20 cellular contexts compared by ENCODE assay signal in genomic region chr20:32352101-32352720, GRCh38. TPM values are rescaled to one million over a fixed set of nuclear protein-coding genes. Genes with fewer than 3 reads are reported as not detected.
DNase-seq lines count a peak whose midpoint lies in the region; ATAC-seq, FAIRE-seq and TF ChIP-seq lines count a peak whose summit lies in the region.
"Had no signal": no experiment of that assay in that cellular context is flagged by ENCODE, and none has a peak within 500 bp of the region (broad histone marks: within the 10 kb centered on the region; RNA-seq: fewer than 3 reads in every experiment).

No MANE protein-coding gene starts in this region.

- no peak for TF ChIP-seq RAD21 in Ishikawa (IDR thresholded peaks at IDR 0.05; ENCODE audit: low read depth)

- H3K36me3 Mint-ChIP-seq in activated CD4-positive, alpha-beta T cell treated with anti-CD3 and anti-CD28 coated beads, Interleukin-2, amount 10 ng/mL, durations not matched to agents 7 days and 5 days (ENCODE audit: low read depth): peaks cover 8% of the 10 kb centered on the region
- peaks cover 15% of the 10 kb centered on the region for H3K36me3 Mint-ChIP-seq in activated T-helper 1 cell treated with anti-CD3 and anti-CD28 coated beads, Interleukin-12 subunit alpha, Interleukin-12 subunit beta, Interleukin-2, Interleukin-4 antibody, amounts not matched to agents 30 ng/mL and 10 ng/mL and 1 ng/mL, durations not matched to agents 14 hours and 24 hours and 36 hours (ENCODE audit: low read depth)
- no peaks in the 10 kb centered on the region for H3K36me3 Mint-ChIP-seq in endodermal cell (ENCODE audit: low read depth)

- H3K27ac ChIP-seq in small intestine (ENCODE audit: low read depth in 1 of 2, low read length in 1 of 2) (no peak overlapping the region), psoas muscle (no peak overlapping the region), endodermal cell (ENCODE audit: low read depth, low read length) (no peak overlapping the region)
- H3K27ac ChIP-seq: BLaER1 treated with 17β-estradiol and CSF1 and Interleukin-3, amounts not matched to agents 10 nM and 100 nM had no signal

- H3K4me3 ChIP-seq in small intestine (ENCODE audit: low read depth in 1 of 2, low read length in 2 of 2) (no peak overlapping the region), psoas muscle (no peak overlapping the region), endodermal cell (ENCODE audit: low read length) (no peak overlapping the region)
- H3K4me3 ChIP-seq: BLaER1 treated with 17β-estradiol and CSF1 and Interleukin-3, amounts not matched to agents 10 nM and 100 nM had no signal

- H3K9me3 Mint-ChIP-seq in activated CD4-positive, alpha-beta T cell treated with anti-CD3 and anti-CD28 coated beads, Interleukin-2, amount 10 ng/mL, durations not matched to agents 7 days and 5 days: no peaks in the 10 kb centered on the region
- H3K9me3 Mint-ChIP-seq in activated T-helper 1 cell treated with anti-CD3 and anti-CD28 coated beads, Interleukin-12 subunit alpha, Interleukin-12 subunit beta, Interleukin-2, Interleukin-4 antibody, amounts not matched to agents 30 ng/mL and 10 ng/mL and 1 ng/mL, durations not matched to agents 14 hours and 24 hours and 36 hours: no peaks in the 10 kb centered on the region
- H3K9me3 Mint-ChIP-seq in endodermal cell: no peaks in the 10 kb centered on the region

- H3K27me3 Mint-ChIP-seq in activated CD4-positive, alpha-beta T cell treated with anti-CD3 and anti-CD28 coated beads, Interleukin-2, amount 10 ng/mL, durations not matched to agents 7 days and 5 days: no peaks in the 10 kb centered on the region
- H3K27me3 Mint-ChIP-seq in activated T-helper 1 cell treated with anti-CD3 and anti-CD28 coated beads, Interleukin-12 subunit alpha, Interleukin-12 subunit beta, Interleukin-2, Interleukin-4 antibody, amounts not matched to agents 30 ng/mL and 10 ng/mL and 1 ng/mL, durations not matched to agents 14 hours and 24 hours and 36 hours (ENCODE audit: insufficient read depth): no peaks in the 10 kb centered on the region
- peaks cover 61% of the 10 kb centered on the region for H3K27me3 Mint-ChIP-seq in endodermal cell (ENCODE audit: insufficient read depth)

- H3K36me3 ChIP-seq in small intestine (ENCODE audit: control insufficient read depth in 2 of 2, insufficient read depth in 2 of 2, low read length in 2 of 2) (no peaks in the 10 kb centered on the region), psoas muscle (ENCODE audit: insufficient read depth in 1 of 2, low read depth in 1 of 2) (no peaks in the 10 kb centered on the region), endodermal cell (ENCODE audit: control insufficient read depth, insufficient read depth, low read length) (no peaks in the 10 kb centered on the region)
- H3K36me3 ChIP-seq: BLaER1 treated with 17β-estradiol and CSF1 and Interleukin-3, amounts not matched to agents 10 nM and 100 nM had no signal

- no peak for TF ChIP-seq EP300 in Ishikawa (IDR thresholded peaks at IDR 0.05; ENCODE audit: borderline replicate concordance)

- no peak overlapping the region for H3K4me3 Mint-ChIP-seq in activated CD4-positive, alpha-beta T cell treated with anti-CD3 and anti-CD28 coated beads, Interleukin-2, amount 10 ng/mL, durations not matched to agents 7 days and 5 days
- no peak overlapping the region for H3K4me3 Mint-ChIP-seq in activated T-helper 1 cell treated with anti-CD3 and anti-CD28 coated beads, Interleukin-12 subunit alpha, Interleukin-12 subunit beta, Interleukin-2, Interleukin-4 antibody, amounts not matched to agents 30 ng/mL and 10 ng/mL and 1 ng/mL, durations not matched to agents 14 hours and 24 hours and 36 hours
- no peak overlapping the region for H3K4me3 Mint-ChIP-seq in endodermal cell

- H3K4me1 Mint-ChIP-seq in activated CD4-positive, alpha-beta T cell treated with anti-CD3 and anti-CD28 coated beads, Interleukin-2, amount 10 ng/mL, durations not matched to agents 7 days and 5 days: peaks cover 40% of the 10 kb centered on the region
- peaks cover 37% of the 10 kb centered on the region for H3K4me1 Mint-ChIP-seq in activated T-helper 1 cell treated with anti-CD3 and anti-CD28 coated beads, Interleukin-12 subunit alpha, Interleukin-12 subunit beta, Interleukin-2, Interleukin-4 antibody, amounts not matched to agents 30 ng/mL and 10 ng/mL and 1 ng/mL, durations not matched to agents 14 hours and 24 hours and 36 hours (ENCODE audit: low read depth)
- H3K4me1 Mint-ChIP-seq in endodermal cell: peaks cover 2% of the 10 kb centered on the region

- FAIRE-seq in small intestine (lab: Jason Lieb, UNC) (no peak), RCC 7860 (lab: Jason Lieb, UNC) (no peak)
- FAIRE-seq: GM12892 had no signal

- intact Hi-C loops in activated T-helper 1 cell treated with anti-CD3 and anti-CD28 coated beads, Interleukin-12 subunit alpha, Interleukin-12 subunit beta, Interleukin-2, Interleukin-4 antibody, amounts not matched to agents 30 ng/mL and 10 ng/mL and 1 ng/mL, durations not matched to agents 14 hours and 24 hours and 36 hours (cut with micrococcal nuclease): loop anchor here (10.0 kb wide), 1 partner anchor 747 kb away; the partner anchor contains the start of gene ID1
- intact Hi-C loops in psoas muscle (cut with DNase I): loop anchor here in 1 of 2 donors (10.0 kb wide), 1 partner anchor 147 kb away; the partner anchor contains the start of genes PLAGL2 and POFUT1

- H3K9me3 ChIP-seq in small intestine (ENCODE audit: control insufficient read depth, low read depth) (no peaks in the 10 kb centered on the region), psoas muscle (no peaks in the 10 kb centered on the region), endodermal cell (ENCODE audit: control insufficient read depth, low read length) (no peaks in the 10 kb centered on the region)
- H3K9me3 ChIP-seq: BLaER1 treated with 17β-estradiol and CSF1 and Interleukin-3, amounts not matched to agents 10 nM and 100 nM had no signal

- H3K27me3 ChIP-seq in small intestine (ENCODE audit: control insufficient read depth in 2 of 2, insufficient read depth in 2 of 2, low read length in 2 of 2) (no peaks in the 10 kb centered on the region), psoas muscle (ENCODE audit: insufficient read depth in 3 of 3, low read length in 2 of 3) (no peaks in the 10 kb centered on the region), endodermal cell (ENCODE audit: control insufficient read depth, insufficient read depth, low read length, poor library complexity, severe bottlenecking) (no peaks in the 10 kb centered on the region)
- H3K27me3 ChIP-seq: BLaER1 treated with 17β-estradiol and CSF1 and Interleukin-3, amounts not matched to agents 10 nM and 100 nM had no signal

- H3K9ac ChIP-seq in endodermal cell (ENCODE audit: extremely low read depth, low read length, poor library complexity, severe bottlenecking): no peak overlapping the region
- H3K9ac ChIP-seq: BLaER1 treated with 17β-estradiol and CSF1 and Interleukin-3, amounts not matched to agents 10 nM and 100 nM had no signal

- H3K4me1 ChIP-seq in small intestine (ENCODE audit: control insufficient read depth in 2 of 2, insufficient read depth in 1 of 2, low read depth in 1 of 2, low read length in 1 of 2) (peaks cover 0 to 3% of the 10 kb centered on the region in 2 donors), psoas muscle (peaks cover 9% of the 10 kb centered on the region), endodermal cell (ENCODE audit: control insufficient read depth, insufficient read depth, low read length) (no peaks in the 10 kb centered on the region)

- no peak for DNase-seq in activated CD4-positive, alpha-beta T cell treated with anti-CD3 and anti-CD28 coated beads, Interleukin-2, amount 10 ng/mL, durations not matched to agents 7 days and 5 days
- no peak for DNase-seq in activated CD4-positive, alpha-beta T cell treated with anti-CD3 and anti-CD28 coated beads, Interleukin-2, amount 50 U/mL, for 4 hours
- no peak for DNase-seq in activated T-helper 1 cell treated with anti-CD3 and anti-CD28 coated beads, Interleukin-12 subunit alpha, Interleukin-12 subunit beta, Interleukin-2, Interleukin-4 antibody, amounts not matched to agents 30 ng/mL and 10 ng/mL and 1 ng/mL, durations not matched to agents 14 hours and 24 hours and 36 hours (ENCODE audit: low spot score)
- DNase-seq in small intestine (peak; percentile 32), psoas muscle (no peak), endodermal cell (no peak), RCC 7860 (ENCODE audit: low spot score) (no peak)
- DNase-seq: DMS 273 treated with DMSO at 0.1 percent for 48 hours, GF-D8, GOT3, NCI-H1417 treated with DMSO at 0.1 percent for 48 hours, NCI-H2029 treated with DMSO at 0.1 percent for 48 hours, NCI-H2171 treated with DMSO at 0.1 percent for 48 hours, NCI-H446 treated with DMSO at 0.1 percent for 48 hours, NCI-H748 treated with DMSO at 0.1 percent for 48 hours, PC-3 had no signal

- ATAC-seq in psoas muscle: no peak
- ATAC-seq: PC-3, Right ventricle myocardium inferior had no signal

- CTCF ChIA-PET in activated CD4-positive, alpha-beta T cell treated with anti-CD3 and anti-CD28 coated beads, Interleukin-2, amount 10 ng/mL, durations not matched to agents 7 days and 5 days (lab: Charles Lee): interaction anchor here (1.2 to 1.7 kb wide), 3 partner anchors 14 to 300 kb away, joined by 3 to 5 read pairs (median 4); no protein-coding TSS in a partner anchor

- TF ChIP-seq CTCF in psoas muscle (IDR thresholded peaks at IDR 0.05): no peak
- TF ChIP-seq CTCF in endodermal cell (conservative IDR thresholded peaks at IDR 0.05): no peak

- peak overlapping the region; percentile 66 for H3K27ac Mint-ChIP-seq in activated CD4-positive, alpha-beta T cell treated with anti-CD3 and anti-CD28 coated beads, Interleukin-2, amount 10 ng/mL, durations not matched to agents 7 days and 5 days
- H3K27ac Mint-ChIP-seq in activated T-helper 1 cell treated with anti-CD3 and anti-CD28 coated beads, Interleukin-12 subunit alpha, Interleukin-12 subunit beta, Interleukin-2, Interleukin-4 antibody, amounts not matched to agents 30 ng/mL and 10 ng/mL and 1 ng/mL, durations not matched to agents 14 hours and 24 hours and 36 hours: peak overlapping the region; percentile 48
- H3K27ac Mint-ChIP-seq in endodermal cell: no peak overlapping the region

- POLR2A ChIA-PET in activated CD4-positive, alpha-beta T cell treated with anti-CD3 and anti-CD28 coated beads, Interleukin-2, amount 10 ng/mL, durations not matched to agents 7 days and 5 days (lab: Charles Lee): interaction anchor here (0.6 to 0.7 kb wide), 2 partner anchors 187 to 432 kb away, joined by 3 read pairs; no protein-coding TSS in a partner anchor

- WGBS in small intestine, 3 donors: 81 to 91% (median 84%) methylated on average over 3 of the region's 3 CpGs
- 88 to 94% (median 89%) methylated on average over 3 of the region's 3 CpGs for WGBS in psoas muscle, 3 donors
- 91 to 100% methylated on average over 2 of the region's 3 CpGs for WGBS in endodermal cell (ENCODE audit: insufficient coverage in 1 of 2, insufficient read length in 1 of 2), 2 experiments

RNA-seq across cellular contexts. Expression of gene ASXL1, which starts 5.9 kb away (rescaled TPM):
- total RNA-seq in activated CD4-positive, alpha-beta T cell treated with anti-CD3 and anti-CD28 coated beads, Interleukin-2, amount 10 ng/mL, durations not matched to agents 7 days and 5 days: 100 to 1,000 TPM; 110 TPM
- 136 and 142 TPM in 2 replicates for total RNA-seq in activated T-helper 1 cell treated with anti-CD3 and anti-CD28 coated beads, Interleukin-12 subunit alpha, Interleukin-12 subunit beta, Interleukin-2, Interleukin-4 antibody, amounts not matched to agents 30 ng/mL and 10 ng/mL and 1 ng/mL, durations not matched to agents 14 hours and 24 hours and 36 hours
- polyA plus RNA-seq in small intestine (10 to 100 TPM; 16.8 to 21.1 (median 20.1) TPM), psoas muscle (10 to 100 TPM; 18.5 to 23.2 (median 21.5) TPM)
- total RNA-seq in psoas muscle (10 to 100 TPM; 22.4 to 52.0 (median 41.5) TPM), endodermal cell (10 to 100 TPM; 88.9 to 98.6 TPM)
- 72.1 TPM for polyA plus RNA-seq in endodermal cell (2013, experiment 1 of 2)
- polyA plus RNA-seq in endodermal cell (2013, experiment 2 of 2): 63.8 TPM
